In the genomic region with DNA sequence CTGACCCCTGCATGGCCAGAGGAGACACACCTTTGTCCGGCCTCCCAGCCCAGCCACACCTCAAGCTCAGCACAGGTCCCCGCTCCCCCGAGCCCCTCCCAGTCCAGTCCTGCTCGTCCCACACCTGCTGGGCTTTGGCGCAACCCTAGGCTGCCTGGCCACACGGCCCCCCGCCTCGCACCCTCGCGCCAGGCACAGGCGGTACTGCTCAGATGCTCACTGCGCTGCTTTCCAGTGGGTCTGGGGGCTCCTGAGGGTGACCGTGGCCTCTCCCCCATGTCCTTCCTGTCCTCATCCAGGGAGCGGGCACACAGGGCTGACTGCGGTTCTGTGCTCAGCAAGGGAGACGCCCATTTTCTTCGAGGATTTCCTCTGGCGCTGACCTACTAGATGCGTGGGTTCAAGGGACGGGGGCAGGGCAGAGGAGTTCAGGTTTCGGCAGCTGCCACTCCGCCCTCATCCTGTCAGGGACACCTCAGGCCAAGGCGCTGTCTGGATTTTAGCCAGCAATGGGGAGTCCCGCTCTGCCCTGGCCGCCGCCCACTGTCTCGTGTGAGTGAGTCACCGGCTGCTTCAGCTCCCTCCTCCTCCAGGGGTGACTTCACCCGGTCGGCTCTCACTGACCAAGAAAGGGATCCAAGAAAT, we compare ENCODE assay signal across 2 cellular contexts.
A peak's percentile ranks its signal among the peaks of the same experiment; 100 is the strongest.
TF ChIP-seq lines count a peak whose summit lies in the region.

No MANE protein-coding gene starts in this region.

TF ChIP-seq in IMR-90, 13 proteins besides CTCF, POLR2A, EP300 and RAD21:
- TF ChIP-seq CEBPB (IDR thresholded peaks at IDR 0.05; ENCODE audit: low read depth, low read length), result no peak
- peak; percentile 72 for TF ChIP-seq MAZ (IDR thresholded peaks at IDR 0.05; ENCODE audit: borderline replicate concordance, low read depth, low read length)
- TF ChIP-seq FOS (IDR thresholded peaks at IDR 0.05; ENCODE audit: low read depth, low read length), result peak; percentile 87
- TF ChIP-seq NFE2L2 (IDR thresholded peaks at IDR 0.05; ENCODE audit: low read depth, low read length), result no peak
- no peak for TF ChIP-seq SMC3 (IDR thresholded peaks at IDR 0.05; ENCODE audit: low read depth, low read length)
- peak; percentile 88 for TF ChIP-seq BHLHE40 (IDR thresholded peaks at IDR 0.05; ENCODE audit: low read depth, low read length)
- TF ChIP-seq MXI1 (IDR thresholded peaks at IDR 0.05; ENCODE audit: borderline replicate concordance, low read depth, low read length), result no peak
- no peak for TF ChIP-seq CHD1 (IDR thresholded peaks at IDR 0.05; ENCODE audit: low read depth, low read length)
- TF ChIP-seq RCOR1 (IDR thresholded peaks at IDR 0.05; ENCODE audit: insufficient replicate concordance, low read length), result no peak
- TF ChIP-seq MAFK (IDR thresholded peaks at IDR 0.05; ENCODE audit: low read depth, low read length), result no peak
- TF ChIP-seq RFX5 (IDR thresholded peaks at IDR 0.05; ENCODE audit: low read depth, low read length), result no peak
- TF ChIP-seq, protein P1, sequence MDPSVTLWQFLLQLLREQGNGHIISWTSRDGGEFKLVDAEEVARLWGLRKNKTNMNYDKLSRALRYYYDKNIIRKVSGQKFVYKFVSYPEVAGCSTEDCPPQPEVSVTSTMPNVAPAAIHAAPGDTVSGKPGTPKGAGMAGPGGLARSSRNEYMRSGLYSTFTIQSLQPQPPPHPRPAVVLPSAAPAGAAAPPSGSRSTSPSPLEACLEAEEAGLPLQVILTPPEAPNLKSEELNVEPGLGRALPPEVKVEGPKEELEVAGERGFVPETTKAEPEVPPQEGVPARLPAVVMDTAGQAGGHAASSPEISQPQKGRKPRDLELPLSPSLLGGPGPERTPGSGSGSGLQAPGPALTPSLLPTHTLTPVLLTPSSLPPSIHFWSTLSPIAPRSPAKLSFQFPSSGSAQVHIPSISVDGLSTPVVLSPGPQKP (IDR thresholded peaks at IDR 0.05; ENCODE audit: borderline replicate concordance, low read depth, low read length), result no peak
TF ChIP-seq in IMR-90: peak in this region for 3.

TF ChIP-seq in endothelial cell of umbilical vein, 7 proteins besides CTCF, POLR2A, EP300 and RAD21:
- peak; percentile 46 for TF ChIP-seq JUN (IDR thresholded peaks at IDR 0.05; ENCODE audit: borderline replicate concordance, insufficient read depth, insufficient read length, low read depth)
- peak; percentile 56 for TF ChIP-seq POLR2AphosphoS5 (IDR thresholded peaks at IDR 0.05; ENCODE audit: insufficient read depth, low read depth, low read length)
- TF ChIP-seq EZH2 (IDR thresholded peaks at IDR 0.05; ENCODE audit: borderline replicate concordance, low read depth, low read length, severe bottlenecking), result no peak
- peak; percentile 77 for TF ChIP-seq FOS (IDR thresholded peaks at IDR 0.05; ENCODE audit: borderline replicate concordance, insufficient read depth, low read length)
